15 cellular contexts compared by ENCODE assay signal in the genomic region with DNA sequence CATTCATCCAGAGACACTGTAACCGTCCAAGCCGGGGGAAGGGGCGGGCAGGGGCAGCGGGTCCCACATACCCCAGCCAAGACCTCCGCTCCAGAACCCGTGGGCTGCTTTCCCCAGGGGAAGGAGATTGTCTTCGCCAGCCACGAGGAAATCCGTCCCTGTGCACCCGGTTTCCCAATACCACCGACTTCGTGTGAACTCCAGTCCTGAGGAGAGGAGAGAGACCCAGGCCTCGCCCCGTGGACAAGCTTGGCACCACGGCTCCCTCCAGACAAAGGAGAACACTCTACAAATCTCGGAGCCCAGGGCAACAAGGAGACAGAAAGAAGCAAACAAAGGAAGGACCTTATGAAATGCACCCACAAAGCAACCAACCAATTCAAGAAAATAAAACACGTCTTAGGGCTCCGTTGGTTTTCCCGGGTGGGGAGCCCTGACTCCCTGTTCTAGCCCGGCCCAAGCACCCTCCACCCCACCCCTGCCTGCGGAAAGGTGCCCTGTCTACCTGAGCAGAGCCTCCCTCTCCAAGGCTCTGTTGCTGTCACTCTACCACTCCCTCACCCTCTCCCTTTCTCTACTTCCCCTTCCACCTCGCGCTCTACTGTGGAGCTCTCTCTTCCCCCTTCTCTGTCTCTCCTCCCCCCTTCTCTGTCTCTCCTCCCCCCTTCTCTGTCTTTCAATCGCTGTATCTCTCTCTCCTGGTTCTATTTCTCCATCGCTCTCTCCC.
DNase-seq lines count a peak whose midpoint lies in the region; ATAC-seq and TF ChIP-seq lines count a peak whose summit lies in the region.
"Had no signal": no experiment of that assay in that cellular context is flagged by ENCODE, and none has a peak within 500 bp of the region (broad histone marks: within the 10 kb centered on the region; RNA-seq: fewer than 3 reads in every experiment).

No MANE protein-coding gene starts in this region.

- no peak overlapping the region for H3K27ac Mint-ChIP-seq in activated naive CD4-positive, alpha-beta T cell treated with anti-CD3 and anti-CD28 coated beads, Interleukin-2, amount 10 ng/mL, durations not matched to agents 7 days and 5 days

- H2AFZ ChIP-seq in trophoblast cell (ENCODE audit: insufficient read depth, low read length, poor library complexity): no peak overlapping the region
- H2AFZ ChIP-seq: GM23248 had no signal

- peaks cover 33% of the 10 kb centered on the region for H3K9me3 Mint-ChIP-seq in activated naive CD4-positive, alpha-beta T cell treated with anti-CD3 and anti-CD28 coated beads, Interleukin-2, amount 10 ng/mL, durations not matched to agents 7 days and 5 days

- H3K4me1 ChIP-seq in esophagus muscularis mucosa (no peaks in the 10 kb centered on the region), trophoblast cell (ENCODE audit: control insufficient read depth in 1 of 2, insufficient read depth in 2 of 2, low read length in 2 of 2) (no peaks in the 10 kb centered on the region)

- no peak overlapping the region for H2BK12ac ChIP-seq in trophoblast cell (ENCODE audit: low read length)

- H3K4me3 ChIP-seq in esophagus muscularis mucosa (no peak overlapping the region), trophoblast cell (ENCODE audit: low read depth, low read length) (no peak overlapping the region)
- H3K4me3 ChIP-seq: GM12878, GM23248 had no signal

- TF ChIP-seq CTCF in esophagus muscularis mucosa (IDR thresholded peaks at IDR 0.05): no peak

- H3K36me3 ChIP-seq in esophagus muscularis mucosa (no peaks in the 10 kb centered on the region), trophoblast cell (ENCODE audit: control insufficient read depth in 1 of 2, insufficient read depth in 2 of 2, low read length in 2 of 2) (no peaks in the 10 kb centered on the region)

- no peak overlapping the region for H2AK5ac ChIP-seq in trophoblast cell (ENCODE audit: low read length)

- H3K18ac ChIP-seq in trophoblast cell (ENCODE audit: low read length): no peak overlapping the region

- no peak overlapping the region for H2BK120ac ChIP-seq in trophoblast cell (ENCODE audit: insufficient read depth, low read length, poor library complexity)

- no peak for ATAC-seq in GM21390 (IDR thresholded peaks at IDR 0.05; ENCODE audit: unreplicated experiment)
- ATAC-seq: GM12878 had no signal

- TF ChIP-seq EP300 in esophagus muscularis mucosa (IDR thresholded peaks at IDR 0.05): no peak

- intact Hi-C loops in esophagus muscularis mucosa (cut with DNase I): no loop called here

- TF ChIP-seq POLR2A in esophagus muscularis mucosa (IDR thresholded peaks at IDR 0.05; ENCODE audit: low read depth): no peak

- H3K36me3 Mint-ChIP-seq in activated naive CD4-positive, alpha-beta T cell treated with anti-CD3 and anti-CD28 coated beads, Interleukin-2, amount 10 ng/mL, durations not matched to agents 7 days and 5 days: peaks cover 2% of the 10 kb centered on the region

- no peak overlapping the region for H3K23ac ChIP-seq in trophoblast cell (ENCODE audit: low read length)

- WGBS in esophagus muscularis mucosa: 78% methylated on average over 25 of the region's 25 CpGs
- no CpG with 5 or more reads among the region's 25 CpGs for WGBS in trophoblast cell (ENCODE audit: extremely low coverage, insufficient coverage, insufficient read length)

- CTCF ChIA-PET in activated naive CD4-positive, alpha-beta T cell treated with anti-CD3 and anti-CD28 coated beads, Interleukin-2, amount 10 ng/mL, durations not matched to agents 7 days and 5 days (lab: Charles Lee): no interaction called here

- no peak overlapping the region for H2BK5ac ChIP-seq in trophoblast cell (ENCODE audit: low read depth, low read length, poor library complexity)

- DNase-seq in NCI-H748 (lab: John Stamatoyannopoulos, UW; ENCODE audit: unreplicated experiment) (peak; percentile 15), NCI-H748 treated with DMSO at 0.1 percent for 48 hours (lab: John Stamatoyannopoulos, UW) (no peak), Daoy (ENCODE audit: low read depth) (peak; percentile 11), HuH-7.5 (ENCODE audit: low spot score) (peak; percentile 14), esophagus muscularis mucosa (ENCODE audit: extremely low spot score) (peak; percentile 91), trophoblast cell (no peak)
- no peak for DNase-seq in activated naive CD4-positive, alpha-beta T cell treated with anti-CD3 and anti-CD28 coated beads, Interleukin-2, amount 10 ng/mL, durations not matched to agents 7 days and 5 days
- DNase-seq: C1 segment of cervical spinal cord, KBM-7, NCI-H1436 treated with DMSO at 0.1 percent for 48 hours, NCI-H2081 treated with DMSO at 0.1 percent for 48 hours had no signal

- H4K12ac ChIP-seq in trophoblast cell (ENCODE audit: low read depth, low read length): no peak overlapping the region

- H3K9me3 ChIP-seq in esophagus muscularis mucosa (peaks cover 0 to 50% (median 15%) of the 10 kb centered on the region in 4 donors), trophoblast cell (ENCODE audit: insufficient read depth, low read depth, low read length) (peaks cover 45% of the 10 kb centered on the region)

- no peak overlapping the region for H3K4ac ChIP-seq in trophoblast cell (ENCODE audit: low read depth, low read length)

- H3K4me3 Mint-ChIP-seq in activated naive CD4-positive, alpha-beta T cell treated with anti-CD3 and anti-CD28 coated beads, Interleukin-2, amount 10 ng/mL, durations not matched to agents 7 days and 5 days: no peak overlapping the region

- H3K27me3 ChIP-seq in esophagus muscularis mucosa (peaks cover 0 to 25% (median 2%) of the 10 kb centered on the region in 4 donors), trophoblast cell (ENCODE audit: insufficient read depth, low read length) (no peaks in the 10 kb centered on the region)

- no peak overlapping the region for H3K9ac ChIP-seq in trophoblast cell (ENCODE audit: low read length)
- H3K9ac ChIP-seq: GM23248 had no signal

- H3K79me1 ChIP-seq in trophoblast cell (ENCODE audit: low read length): no peaks in the 10 kb centered on the region

- no peak overlapping the region for H4K91ac ChIP-seq in trophoblast cell (ENCODE audit: low read depth, low read length)

- H3K4me1 Mint-ChIP-seq in activated naive CD4-positive, alpha-beta T cell treated with anti-CD3 and anti-CD28 coated beads, Interleukin-2, amount 10 ng/mL, durations not matched to agents 7 days and 5 days: no peaks in the 10 kb centered on the region

- H3K27me3 Mint-ChIP-seq in activated naive CD4-positive, alpha-beta T cell treated with anti-CD3 and anti-CD28 coated beads, Interleukin-2, amount 10 ng/mL, durations not matched to agents 7 days and 5 days: peaks cover 8% of the 10 kb centered on the region

- no peak overlapping the region for H3K27ac ChIP-seq in esophagus muscularis mucosa (replicated peaks in 1 of 4)
- H3K27ac ChIP-seq in trophoblast cell (ENCODE audit: low read depth, low read length): no peak overlapping the region
- H3K27ac ChIP-seq: GM23248, RWPE1 had no signal

- no peak overlapping the region for H3K14ac ChIP-seq in trophoblast cell (ENCODE audit: low read length)

- no peak overlapping the region for H4K8ac ChIP-seq in trophoblast cell (ENCODE audit: low read depth, low read length)

- no peaks in the 10 kb centered on the region for H3K79me2 ChIP-seq in trophoblast cell (ENCODE audit: control insufficient read depth, insufficient read depth, low read length, poor library complexity)

- no peak overlapping the region for H3K4me2 ChIP-seq in trophoblast cell (ENCODE audit: low read length)

Comparison
In these comparisons a context has a peak if more than half of its experiments do, and no peak if none do; other contexts are left out.
1. DNase-seq: peak in NCI-H748 (single experiment), Daoy (single experiment), HuH-7.5 (single experiment) and esophagus muscularis mucosa (single experiment); none in NCI-H748 treated with DMSO at 0.1 percent for 48 hours (single experiment), trophoblast cell (0 of 2) and activated naive CD4-positive, alpha-beta T cell treated with anti-CD3 and anti-CD28 coated beads, Interleukin-2, amount 10 ng/mL, durations not matched to agents 7 days and 5 days (single experiment).